ENCODE assay signal across 16 cellular contexts in genomic region chr7:155763122-155763521, GRCh38. TPM values are rescaled to one million over a fixed set of nuclear protein-coding genes. Genes with fewer than 3 reads are reported as not detected.
DNase-seq lines count a peak whose midpoint lies in the region; ATAC-seq, FAIRE-seq and TF ChIP-seq lines count a peak whose summit lies in the region.
"Had no signal": no experiment of that assay in that cellular context is flagged by ENCODE, and none has a peak within 500 bp of the region (broad histone marks: within the 10 kb centered on the region; RNA-seq: fewer than 3 reads in every experiment).

No MANE protein-coding gene starts in this region.

- peaks cover 2 to 18% of the 10 kb centered on the region in 2 experiments for H4K20me1 ChIP-seq in H1 (replicated peaks in 1 of 2; ENCODE audit: control insufficient read depth in 1 of 2, insufficient read depth in 2 of 2, low read length in 2 of 2)

- H3K9me3 Mint-ChIP-seq in activated CD4-positive, alpha-beta memory T cell treated with anti-CD3 and anti-CD28 coated beads, Interleukin-2, amount 10 ng/mL, durations not matched to agents 7 days and 5 days: no peaks in the 10 kb centered on the region
- H3K9me3 Mint-ChIP-seq in stimulated activated effector memory CD8-positive, alpha-beta T cell treated with anti-CD3 and anti-CD28 coated beads, Interleukin-12 subunit alpha, Interleukin-12 subunit beta, amount 100 ng/mL, for 72 hours: no peaks in the 10 kb centered on the region
- H3K9me3 Mint-ChIP-seq: stimulated activated memory B cell treated with anti-CD40 and anti-IgM and Interleukin-4, amounts not matched to agents 10 μg/mL and 1 μg/mL and 100 μg/mL, for 72 hours had no signal

- H3K27me3 ChIP-seq in heart right ventricle (no peaks in the 10 kb centered on the region), H1 (replicated peaks in 1 of 4; ENCODE audit: control insufficient read depth in 3 of 4, extremely low read depth in 1 of 4, insufficient read depth in 3 of 4, low read length in 3 of 4) (no peaks in the 10 kb centered on the region)

- no peak overlapping the region for H4K5ac ChIP-seq in H1 (ENCODE audit: insufficient read length, low read depth, low read length)

- H3K56ac ChIP-seq in H1 (replicated peaks; ENCODE audit: insufficient read length, low read depth, low read length): no peak overlapping the region

- H2BK120ac ChIP-seq in H1 (replicated peaks; ENCODE audit: low read depth, low read length): no peak overlapping the region

- no peaks in the 10 kb centered on the region for H3K23me2 ChIP-seq in H1 (ENCODE audit: low read depth, low read length)

- H2AFZ ChIP-seq in H1 (ENCODE audit: low read length): no peak overlapping the region

- TF ChIP-seq EP300 in H1 (IDR thresholded peaks at IDR 0.05; ENCODE audit: borderline replicate concordance in 1 of 2, low read depth in 2 of 2, low read length in 2 of 2): no peak

- 92 to 98% methylated on average over 10 of the region's 10 CpGs for WGBS in heart right ventricle, 2 donors
- WGBS in H1 (ENCODE audit: extremely low coverage in 1 of 2, insufficient coverage in 1 of 2, insufficient read length in 1 of 2, insufficient replicate concordance in 2 of 2, low coverage in 1 of 2, low lambda C conversion rate in 2 of 2, missing lambda C conversion rate in 1 of 2), 2 experiments: 86% methylated on average over 10 of the region's 10 CpGs; no CpG with 5 or more reads in 1 of the 2 experiments

- TF ChIP-seq RAD21 in H1 (IDR thresholded peaks at IDR 0.05 in 1 of 2, conservative IDR thresholded peaks at IDR 0.05 in 1 of 2; ENCODE audit: low read depth in 2 of 2, low read length in 2 of 2): no peak

- peaks cover 52% of the 10 kb centered on the region for H3K4me1 Mint-ChIP-seq in activated CD4-positive, alpha-beta memory T cell treated with anti-CD3 and anti-CD28 coated beads, Interleukin-2, amount 10 ng/mL, durations not matched to agents 7 days and 5 days
- H3K4me1 Mint-ChIP-seq in stimulated activated effector memory CD8-positive, alpha-beta T cell treated with anti-CD3 and anti-CD28 coated beads, Interleukin-12 subunit alpha, Interleukin-12 subunit beta, amount 100 ng/mL, for 72 hours: peaks cover 57% of the 10 kb centered on the region

- H4K91ac ChIP-seq in H1 (replicated peaks; ENCODE audit: insufficient read length, low read length): no peak overlapping the region

- H4K8ac ChIP-seq in H1 (ENCODE audit: extremely low read depth, insufficient read depth, low read length): no peak overlapping the region

- TF ChIP-seq CTCF in heart right ventricle (IDR thresholded peaks at IDR 0.05) (no peak), H1 (IDR thresholded peaks at IDR 0.05; ENCODE audit: control extremely low read depth in 1 of 3, insufficient read depth in 1 of 3, low read depth in 1 of 3, low read length in 3 of 3) (no peak)

- no peak overlapping the region for H2BK5ac ChIP-seq in H1 (ENCODE audit: low read depth, low read length)

- no peak for TF ChIP-seq POLR2A in H1 (IDR thresholded peaks at IDR 0.05; ENCODE audit: control extremely low read depth in 1 of 2, low read depth in 2 of 2, low read length in 2 of 2)
- TF ChIP-seq POLR2A in GM18505 (IDR thresholded peaks at IDR 0.05; ENCODE audit: borderline replicate concordance, extremely low read depth, insufficient read depth, insufficient read length): no peak

- H3K27ac ChIP-seq in heart right ventricle (peak overlapping the region in 6 of 10 donors; percentile 58 to 90 (median 76)), H1 (ENCODE audit: low read depth, low read length) (no peak overlapping the region)

- H3K4me1 ChIP-seq in heart right ventricle: peaks cover 5 to 55% (median 35%) of the 10 kb centered on the region in 9 donors
- H3K4me1 ChIP-seq in H1 (replicated peaks in 1 of 4; ENCODE audit: control insufficient read depth in 3 of 4, insufficient read depth in 4 of 4, low read length in 3 of 4): peaks cover 2 to 6% (median 3%) of the 10 kb centered on the region in 4 experiments; a peak in 6 of 7 replicates

- H3K14ac ChIP-seq in H1 (ENCODE audit: insufficient read length): no peak overlapping the region

- H3K4me2 ChIP-seq in H1 (ENCODE audit: insufficient read depth in 1 of 2, low read depth in 2 of 2, low read length in 2 of 2): no peak overlapping the region

- H3K36me3 ChIP-seq in heart right ventricle: peaks cover 0 to 64% (median 35%) of the 10 kb centered on the region in 9 donors
- H3K36me3 ChIP-seq in H1 (ENCODE audit: control insufficient read depth in 2 of 4, insufficient read depth in 4 of 4, low read length in 3 of 4): peaks cover 7 to 24% (median 18%) of the 10 kb centered on the region in 4 experiments; a peak in 5 of 8 replicates

- no peak overlapping the region for H3K9ac ChIP-seq in H1 (replicated peaks in 1 of 4; ENCODE audit: extremely low read depth in 1 of 4, low read depth in 3 of 4, low read length in 3 of 4)

- no peak overlapping the region for H2AK5ac ChIP-seq in H1 (ENCODE audit: low read depth, low read length)

- peaks cover 3 to 42% of the 10 kb centered on the region in 2 experiments; a peak in 3 of 4 replicates for H3K79me2 ChIP-seq in H1 (ENCODE audit: control insufficient read depth in 1 of 2, insufficient read depth in 2 of 2, low read length in 2 of 2)

- no peak overlapping the region for H3K4ac ChIP-seq in H1 (replicated peaks; ENCODE audit: insufficient read length, low read depth, low read length)

- H3K4me3 Mint-ChIP-seq in activated CD4-positive, alpha-beta memory T cell treated with anti-CD3 and anti-CD28 coated beads, Interleukin-2, amount 10 ng/mL, durations not matched to agents 7 days and 5 days: peak overlapping the region; percentile 73
- H3K4me3 Mint-ChIP-seq in stimulated activated effector memory CD8-positive, alpha-beta T cell treated with anti-CD3 and anti-CD28 coated beads, Interleukin-12 subunit alpha, Interleukin-12 subunit beta, amount 100 ng/mL, for 72 hours: peak overlapping the region; percentile 88
- H3K4me3 Mint-ChIP-seq: stimulated activated memory B cell treated with anti-CD40 and anti-IgM and Interleukin-4, amounts not matched to agents 10 μg/mL and 1 μg/mL and 100 μg/mL, for 72 hours had no signal

- no peaks in the 10 kb centered on the region for H3K27me3 Mint-ChIP-seq in activated CD4-positive, alpha-beta memory T cell treated with anti-CD3 and anti-CD28 coated beads, Interleukin-2, amount 10 ng/mL, durations not matched to agents 7 days and 5 days
- H3K27me3 Mint-ChIP-seq: stimulated activated memory B cell treated with anti-CD40 and anti-IgM and Interleukin-4, amounts not matched to agents 10 μg/mL and 1 μg/mL and 100 μg/mL, for 72 hours had no signal

- CTCF ChIA-PET in activated CD4-positive, alpha-beta memory T cell treated with anti-CD3 and anti-CD28 coated beads, Interleukin-2, amount 10 ng/mL, durations not matched to agents 7 days and 5 days (lab: Charles Lee): interaction anchor here (1.1 to 5.1 kb wide), 3 partner anchors 9 to 164 kb away, joined by 3 to 30 read pairs (median 4); no protein-coding TSS in a partner anchor
- CTCF ChIA-PET in H1 (lab: Charles Lee; ENCODE audit: partially characterized antibody): interaction anchor here (0.6 to 2.6 kb wide), 3 partner anchors 49 to 350 kb away, joined by 3 to 11 read pairs (median 3); no protein-coding TSS in a partner anchor

- POLR2A ChIA-PET in activated CD4-positive, alpha-beta memory T cell treated with anti-CD3 and anti-CD28 coated beads, Interleukin-2, amount 10 ng/mL, durations not matched to agents 7 days and 5 days (lab: Charles Lee): interaction anchor here (3.7 kb wide), 1 partner anchor 119 kb away, joined by 16 read pairs; the partner anchor contains the start of gene RBM33
- POLR2A ChIA-PET in H1 (lab: Charles Lee; ENCODE audit: partially characterized antibody): no interaction called here

- H3K9me3 ChIP-seq in heart right ventricle (no peaks in the 10 kb centered on the region), H1 (ENCODE audit: insufficient read depth in 2 of 2, low read depth in 1 of 2, low read length in 1 of 2) (no peaks in the 10 kb centered on the region)

- intact Hi-C loops in heart right ventricle (cut with DNase I) (loop anchor here in 4 of 10 donors (2.0 to 10.0 kb wide), 3 partner anchors 164 to 838 kb away; no protein-coding TSS in a partner anchor), left cardiac atrium (cut with DNase I) (no loop called here)

- H3K4me3 ChIP-seq in heart right ventricle: no peak overlapping the region
- H3K4me3 ChIP-seq in H1 (ENCODE audit: extremely low read depth in 1 of 4, insufficient read depth in 2 of 4, low read depth in 3 of 4, low read length in 4 of 4): no peak overlapping the region

- H2BK20ac ChIP-seq in H1 (ENCODE audit: low read length): no peak overlapping the region

- H2BK12ac ChIP-seq in H1 (ENCODE audit: low read depth, low read length): no peak overlapping the region

- no peak overlapping the region for H2BK15ac ChIP-seq in H1 (ENCODE audit: low read length)

- H3K18ac ChIP-seq in H1 (ENCODE audit: extremely low read depth, low read length): no peak overlapping the region

- no peak overlapping the region for H3K23ac ChIP-seq in H1 (ENCODE audit: insufficient read length)

- no peak for DNase-seq in heart right ventricle
- no peak for DNase-seq in left cardiac atrium
- DNase-seq in activated CD4-positive, alpha-beta memory T cell treated with anti-CD3 and anti-CD28 coated beads, Interleukin-2, amount 10 ng/mL, durations not matched to agents 7 days and 5 days: no peak
- no peak for DNase-seq in H1 (ENCODE audit: low read depth in 1 of 2, low spot score in 2 of 2)
- no peak for DNase-seq in stimulated activated effector memory CD8-positive, alpha-beta T cell treated with anti-CD3 and anti-CD28 coated beads, Interleukin-12 subunit alpha, Interleukin-12 subunit beta, amount 100 ng/mL, for 72 hours (ENCODE audit: low spot score in 2 of 2)
- DNase-seq: activated CD4-positive, alpha-beta T cell treated with anti-CD3 and anti-CD28 coated beads, Interleukin-2, amount 50 U/mL, for 4 hours; NCI-H1694; NCI-H524 had no signal

- no peak for FAIRE-seq in H1 (lab: Jason Lieb, UNC)
- FAIRE-seq: RCC 7860 had no signal

- H3K79me1 ChIP-seq in H1 (ENCODE audit: low read depth, low read length): peaks cover 13% of the 10 kb centered on the region

- ATAC-seq in heart right ventricle (no peak), left cardiac atrium (no peak), GM18505 (IDR thresholded peaks at IDR 0.05; ENCODE audit: unreplicated experiment) (no peak), HG02852 (IDR thresholded peaks at IDR 0.05; ENCODE audit: unreplicated experiment) (no peak), GM21576 (IDR thresholded peaks at IDR 0.05; ENCODE audit: unreplicated experiment) (no peak)
- no peak for ATAC-seq in stimulated activated effector memory CD8-positive, alpha-beta T cell treated with anti-CD3 and anti-CD28 coated beads, Interleukin-12 subunit alpha, Interleukin-12 subunit beta, amount 100 ng/mL, for 72 hours
- ATAC-seq: stimulated activated memory B cell treated with anti-CD40 and anti-IgM and Interleukin-4, amounts not matched to agents 10 μg/mL and 1 μg/mL and 100 μg/mL, for 72 hours had no signal

- peaks cover 74% of the 10 kb centered on the region for H3K36me3 Mint-ChIP-seq in activated CD4-positive, alpha-beta memory T cell treated with anti-CD3 and anti-CD28 coated beads, Interleukin-2, amount 10 ng/mL, durations not matched to agents 7 days and 5 days (ENCODE audit: low read depth)
- H3K36me3 Mint-ChIP-seq in stimulated activated effector memory CD8-positive, alpha-beta T cell treated with anti-CD3 and anti-CD28 coated beads, Interleukin-12 subunit alpha, Interleukin-12 subunit beta, amount 100 ng/mL, for 72 hours: peaks cover 75% of the 10 kb centered on the region

- peak overlapping the region; percentile 99 for H3K27ac Mint-ChIP-seq in activated CD4-positive, alpha-beta memory T cell treated with anti-CD3 and anti-CD28 coated beads, Interleukin-2, amount 10 ng/mL, durations not matched to agents 7 days and 5 days
- peak overlapping the region; percentile 99 for H3K27ac Mint-ChIP-seq in stimulated activated effector memory CD8-positive, alpha-beta T cell treated with anti-CD3 and anti-CD28 coated beads, Interleukin-12 subunit alpha, Interleukin-12 subunit beta, amount 100 ng/mL, for 72 hours

RNA-seq across cellular contexts. Expression of gene SHH, which starts 49.1 kb away (rescaled TPM):
- total RNA-seq in heart right ventricle (not detected), left cardiac atrium (not detected)
- polyA plus RNA-seq in heart right ventricle (not detected), H1 (2011; rRNA removed) (not detected in 2 replicates)
- not detected for total RNA-seq in activated CD4-positive, alpha-beta memory T cell treated with anti-CD3 and anti-CD28 coated beads, Interleukin-2, amount 10 ng/mL, durations not matched to agents 7 days and 5 days
- not detected in 2 replicates for total RNA-seq in H1 (2021; fragmentation: NEBNext Ultra II Directional; extraction: Animal tissue kit (Norgen Biotek cat#: 25700))
- 0.01 TPM for polyA plus RNA-seq in H1 (2011; cell fraction: cytosol; rRNA removed)
- not detected for polyA plus RNA-seq in H1 (2011; cell fraction: nucleus; rRNA removed)
- polyA plus RNA-seq in H1 (2012, experiment 1 of 2): not detected in 4 replicates
- polyA plus RNA-seq in H1 (2012, experiment 2 of 2): not detected
- polyA plus RNA-seq in H1 (2013, experiment 1 of 2): under 0.01 TPM
- 0.04 TPM for polyA plus RNA-seq in H1 (2013, experiment 2 of 2)
- 0.03 TPM in 1 of 2 replicates, not detected in the other for polyA minus RNA-seq in H1 (2011; rRNA and poly(A)+ RNA removed)
- polyA minus RNA-seq in H1 (2011; cell fraction: cytosol; rRNA and poly(A)+ RNA removed): not detected
- polyA minus RNA-seq in H1 (2011; cell fraction: nucleus; rRNA and poly(A)+ RNA removed): not detected
- total RNA-seq: fibroblast of villous mesenchyme; H4; T-helper 1 cell treated with Interleukin-12 subunit alpha and Interleukin-12 subunit beta and Interleukin-4 antibody, amounts not matched to agents 30 ng/mL and 1 ng/mL, for 36 hours had no signal
